ENCODE assay signal across 9 cellular contexts in genomic region chr12:49345840-49346658, GRCh38. TPM values are rescaled to one million over a fixed set of nuclear protein-coding genes. Genes with fewer than 3 reads are reported as not detected.
DNase-seq lines count a peak whose midpoint lies in the region; ATAC-seq, FAIRE-seq and TF ChIP-seq lines count a peak whose summit lies in the region.
"Had no signal": no experiment of that assay in that cellular context is flagged by ENCODE, and none has a peak within 500 bp of the region (broad histone marks: within the 10 kb centered on the region; RNA-seq: fewer than 3 reads in every experiment).

No MANE protein-coding gene starts in this region.

- no peak overlapping the region for H3K4ac ChIP-seq in H1 (replicated peaks; ENCODE audit: insufficient read length, low read depth, low read length)

- CTCF ChIA-PET in CD8-positive, alpha-beta T cell (lab: Charles Lee), result interaction anchor here (0.9 to 7.6 kb wide), 9 partner anchors 9 to 175 kb away, joined by 3 to 118 read pairs (median 33); partner anchors contain the start of genes C1QL4 and PRPH
- CTCF ChIA-PET in H1 (lab: Charles Lee; ENCODE audit: partially characterized antibody), result interaction anchor here (0.7 to 26.7 kb wide), 19 partner anchors 9 to 358 kb away, joined by 3 to 538 read pairs (median 11); partner anchors contain the start of genes C1QL4, PRPH, SPATS2 and TROAP

- peaks cover 13 to 18% of the 10 kb centered on the region in 2 experiments for H4K20me1 ChIP-seq in H1 (replicated peaks in 1 of 2; ENCODE audit: control insufficient read depth in 1 of 2, insufficient read depth in 2 of 2, low read length in 2 of 2)

- TF ChIP-seq CTCF in CD8-positive, alpha-beta T cell (IDR thresholded peaks at IDR 0.05), result no peak
- TF ChIP-seq CTCF in H1 (IDR thresholded peaks at IDR 0.05; ENCODE audit: control extremely low read depth in 1 of 3, insufficient read depth in 1 of 3, low read depth in 1 of 3, low read length in 3 of 3) (no peak), parathyroid adenoma (IDR thresholded peaks at IDR 0.05) (no peak)

- H2BK5ac ChIP-seq in H1 (ENCODE audit: low read depth, low read length), result no peak overlapping the region

- no peak for ATAC-seq in CD8-positive, alpha-beta T cell
- ATAC-seq in HG03571 (IDR thresholded peaks at IDR 0.05; ENCODE audit: unreplicated experiment), result no peak
- no peak for ATAC-seq in HG03432 (IDR thresholded peaks at IDR 0.05; ENCODE audit: unreplicated experiment)

- peaks cover 52% of the 10 kb centered on the region for H3K4me1 ChIP-seq in CD8-positive, alpha-beta T cell (ENCODE audit: insufficient read depth, low read length)
- H3K4me1 ChIP-seq in HUES64 (ENCODE audit: insufficient read depth, low read length) (peaks cover 13% of the 10 kb centered on the region), H1 (replicated peaks in 1 of 4; ENCODE audit: control insufficient read depth in 3 of 4, insufficient read depth in 4 of 4, low read length in 3 of 4) (peaks cover 4 to 30% (median 21%) of the 10 kb centered on the region in 4 experiments), parathyroid adenoma (peaks cover 28% of the 10 kb centered on the region)

- under 1% methylated on average over 60 of the region's 60 CpGs for WGBS in HUES64
- WGBS in H1 (ENCODE audit: extremely low coverage in 1 of 2, insufficient coverage in 1 of 2, insufficient read length in 1 of 2, insufficient replicate concordance in 2 of 2, low coverage in 1 of 2, low lambda C conversion rate in 2 of 2, missing lambda C conversion rate in 1 of 2), 2 experiments, result 3% methylated on average over 31 of the region's 60 CpGs; no CpG with 5 or more reads in 1 of the 2 experiments

- H2AFZ ChIP-seq in H1 (ENCODE audit: low read length), result no peak overlapping the region
- H2AFZ ChIP-seq in parathyroid adenoma, result peak overlapping the region; percentile 44

- peak overlapping the region; percentile 45 to 80 for H3K4me2 ChIP-seq in H1 (ENCODE audit: insufficient read depth in 1 of 2, low read depth in 2 of 2, low read length in 2 of 2)
- H3K4me2 ChIP-seq in parathyroid adenoma (ENCODE audit: low read length), result peak overlapping the region; percentile 59

- H4K91ac ChIP-seq in H1 (replicated peaks; ENCODE audit: insufficient read length, low read length), result no peak overlapping the region

- H3K4me1 Mint-ChIP-seq in CD8-positive, alpha-beta T cell (ENCODE audit: low read depth), result peaks cover 43% of the 10 kb centered on the region

- H3K23ac ChIP-seq in H1 (ENCODE audit: insufficient read length), result no peak overlapping the region

- H3K14ac ChIP-seq in H1 (ENCODE audit: insufficient read length), result no peak overlapping the region

- H3K27ac ChIP-seq in CD8-positive, alpha-beta T cell (ENCODE audit: low read depth, low read length), result no peak overlapping the region
- H3K27ac ChIP-seq in HUES64 (ENCODE audit: low read depth, low read length) (no peak overlapping the region), H1 (ENCODE audit: low read depth, low read length) (no peak overlapping the region), parathyroid adenoma (no peak overlapping the region)

- no peak overlapping the region for H2BK12ac ChIP-seq in H1 (ENCODE audit: low read depth, low read length)

- H3K9me3 Mint-ChIP-seq in CD8-positive, alpha-beta T cell, result no peaks in the 10 kb centered on the region

- POLR2A ChIA-PET in CD8-positive, alpha-beta T cell (lab: Charles Lee), result interaction anchor here (0.5 to 1.7 kb wide), 3 partner anchors 21 to 111 kb away, joined by 3 to 9 read pairs (median 3); partner anchors contain the start of gene SPATS2
- POLR2A ChIA-PET in H1 (lab: Charles Lee; ENCODE audit: partially characterized antibody), result interaction anchor here (1.0 to 3.1 kb wide), 10 partner anchors 9 to 191 kb away, joined by 3 to 32 read pairs (median 6); partner anchors contain the start of genes C1QL4, PRPH, SPATS2 and TROAP

- H3K36me3 ChIP-seq in CD8-positive, alpha-beta T cell (ENCODE audit: insufficient read depth, low read length), result no peaks in the 10 kb centered on the region
- H3K36me3 ChIP-seq in HUES64 (ENCODE audit: insufficient read depth, low read length) (no peaks in the 10 kb centered on the region), H1 (ENCODE audit: control insufficient read depth in 2 of 4, insufficient read depth in 4 of 4, low read length in 3 of 4) (no peaks in the 10 kb centered on the region; a peak in 1 of 8 replicates), parathyroid adenoma (ENCODE audit: control insufficient read depth, insufficient read depth, low read length) (no peaks in the 10 kb centered on the region)

- TF ChIP-seq RAD21 in H1 (IDR thresholded peaks at IDR 0.05 in 1 of 2, conservative IDR thresholded peaks at IDR 0.05 in 1 of 2; ENCODE audit: low read depth in 2 of 2, low read length in 2 of 2), result no peak

- no peak overlapping the region for H2BK15ac ChIP-seq in H1 (ENCODE audit: low read length)

- H2BK20ac ChIP-seq in H1 (ENCODE audit: low read length), result no peak overlapping the region

- peak overlapping the region; percentile 76 for H4K8ac ChIP-seq in H1 (ENCODE audit: extremely low read depth, insufficient read depth, low read length)

- peaks cover 9% of the 10 kb centered on the region for H3K23me2 ChIP-seq in H1 (ENCODE audit: low read depth, low read length)

- FAIRE-seq in H1 (lab: Jason Lieb, UNC), result no peak

- H3K4me3 ChIP-seq in CD8-positive, alpha-beta T cell (ENCODE audit: low read depth, low read length), result peak overlapping the region; percentile 54
- H3K4me3 ChIP-seq in HUES64 (ENCODE audit: low read length) (peak overlapping the region; percentile 43), H1 (ENCODE audit: extremely low read depth in 1 of 4, insufficient read depth in 2 of 4, low read depth in 3 of 4, low read length in 4 of 4) (peak overlapping the region; percentile 25 to 69 (median 40); a peak in 7 of 8 replicates), parathyroid adenoma (ENCODE audit: low read depth, low read length) (peak overlapping the region; percentile 33)

- H3K18ac ChIP-seq in H1 (ENCODE audit: extremely low read depth, low read length), result no peak overlapping the region

- peaks cover 52% of the 10 kb centered on the region for H3K27me3 Mint-ChIP-seq in CD8-positive, alpha-beta T cell (ENCODE audit: low read depth)

- H3K27ac Mint-ChIP-seq in CD8-positive, alpha-beta T cell, result no peak overlapping the region

- no peak overlapping the region for H2AK5ac ChIP-seq in H1 (ENCODE audit: low read depth, low read length)

- no peaks in the 10 kb centered on the region for H3K79me1 ChIP-seq in H1 (ENCODE audit: low read depth, low read length)

- no peak overlapping the region for H3K9ac ChIP-seq in HUES64 (ENCODE audit: low read depth, low read length)
- H3K9ac ChIP-seq in H1 (replicated peaks in 1 of 4; ENCODE audit: extremely low read depth in 1 of 4, low read depth in 3 of 4, low read length in 3 of 4), result no peak overlapping the region
- no peak overlapping the region for H3K9ac ChIP-seq in parathyroid adenoma

- no peak overlapping the region for H4K5ac ChIP-seq in H1 (ENCODE audit: insufficient read length, low read depth, low read length)

- TF ChIP-seq POLR2A in H1 (IDR thresholded peaks at IDR 0.05; ENCODE audit: control extremely low read depth in 1 of 2, low read depth in 2 of 2, low read length in 2 of 2), result no peak

- H2BK120ac ChIP-seq in H1 (replicated peaks; ENCODE audit: low read depth, low read length), result no peak overlapping the region

- no peak for TF ChIP-seq EP300 in H1 (IDR thresholded peaks at IDR 0.05; ENCODE audit: borderline replicate concordance in 1 of 2, low read depth in 2 of 2, low read length in 2 of 2)

- intact Hi-C loops in CD8-positive, alpha-beta T cell (cut with DNase I, micrococcal nuclease), result no loop called here

- H3K27me3 ChIP-seq in CD8-positive, alpha-beta T cell (ENCODE audit: insufficient read depth, low read length), result peaks cover 33% of the 10 kb centered on the region
- H3K27me3 ChIP-seq in HUES64 (ENCODE audit: insufficient read depth, low read length), result peaks cover 88% of the 10 kb centered on the region
- H3K27me3 ChIP-seq in H1 (replicated peaks in 1 of 4; ENCODE audit: control insufficient read depth in 3 of 4, extremely low read depth in 1 of 4, insufficient read depth in 3 of 4, low read length in 3 of 4), result peaks cover 59 to 87% (median 82%) of the 10 kb centered on the region in 4 experiments
- H3K27me3 ChIP-seq in parathyroid adenoma (ENCODE audit: control insufficient read depth, insufficient read depth, low read length), result no peaks in the 10 kb centered on the region

- H3K79me2 ChIP-seq in H1 (ENCODE audit: control insufficient read depth in 1 of 2, insufficient read depth in 2 of 2, low read length in 2 of 2) (no peaks in the 10 kb centered on the region), parathyroid adenoma (no peaks in the 10 kb centered on the region)

- DNase-seq in CD8-positive, alpha-beta T cell, result peak in 1 of 7 experiments; percentile 48
- DNase-seq in H1 (ENCODE audit: low read depth in 1 of 2, low spot score in 2 of 2) (peak in 1 of 2 experiments; percentile 74), UCSD-AML1 (lab: John Stamatoyannopoulos, UW; ENCODE audit: unreplicated experiment) (no peak), kidney glomerular epithelial cell (lab: John Stamatoyannopoulos, UW) (no peak)

- H3K36me3 Mint-ChIP-seq in CD8-positive, alpha-beta T cell, result no peaks in the 10 kb centered on the region

- H3K9me3 ChIP-seq in CD8-positive, alpha-beta T cell (ENCODE audit: low read length), result no peaks in the 10 kb centered on the region
- H3K9me3 ChIP-seq in HUES64 (ENCODE audit: insufficient read depth, low read depth, low read length) (no peaks in the 10 kb centered on the region), H1 (ENCODE audit: insufficient read depth in 2 of 2, low read depth in 1 of 2, low read length in 1 of 2) (no peaks in the 10 kb centered on the region), parathyroid adenoma (ENCODE audit: control insufficient read depth, low read length) (no peaks in the 10 kb centered on the region)

- H3K56ac ChIP-seq in H1 (replicated peaks; ENCODE audit: insufficient read length, low read depth, low read length), result no peak overlapping the region

- H3K4me3 Mint-ChIP-seq in CD8-positive, alpha-beta T cell, result peak overlapping the region; percentile 66

RNA-seq across cellular contexts. Expression of gene DNAJC22, which starts 0.6 kb away (rescaled TPM):
- total RNA-seq in CD8-positive, alpha-beta T cell, result not detected
- 0.35 TPM for polyA plus RNA-seq in HUES64 (2013, experiment 1 of 2)
- polyA plus RNA-seq in HUES64 (2013, experiment 2 of 2), result 0.57 TPM
- total RNA-seq in H1 (2021; fragmentation: NEBNext Ultra II Directional; extraction: Animal tissue kit (Norgen Biotek cat#: 25700)), result 0.13 and 0.39 TPM in 2 replicates
- 0.19 and 0.20 TPM in 2 replicates for polyA plus RNA-seq in H1 (2011; rRNA removed)
- 0.19 TPM for polyA plus RNA-seq in H1 (2011; cell fraction: cytosol; rRNA removed)
- 0.39 TPM for polyA plus RNA-seq in H1 (2011; cell fraction: nucleus; rRNA removed)
- polyA plus RNA-seq in H1 (2012, experiment 1 of 2), result 0.05 to 0.51 TPM (median 0.25 TPM) in 4 replicates
- not detected for polyA plus RNA-seq in H1 (2012, experiment 2 of 2)
- polyA plus RNA-seq in H1 (2013, experiment 1 of 2), result 0.24 TPM
- polyA plus RNA-seq in H1 (2013, experiment 2 of 2), result 0.48 TPM
- 0.22 and 0.50 TPM in 2 replicates for polyA minus RNA-seq in H1 (2011; rRNA and poly(A)+ RNA removed)
- not detected for polyA minus RNA-seq in H1 (2011; cell fraction: cytosol; rRNA and poly(A)+ RNA removed)
- polyA minus RNA-seq in H1 (2011; cell fraction: nucleus; rRNA and poly(A)+ RNA removed), result 0.40 TPM

RNA-seq across cellular contexts. Expression of gene C1QL4, which starts 9.1 kb away (rescaled TPM):
- not detected for total RNA-seq in CD8-positive, alpha-beta T cell
- polyA plus RNA-seq in HUES64 (2013, experiment 1 of 2), result 1.1 TPM
- polyA plus RNA-seq in HUES64 (2013, experiment 2 of 2), result 3.9 TPM
- 0.28 and 0.59 TPM in 2 replicates for total RNA-seq in H1 (2021; fragmentation: NEBNext Ultra II Directional; extraction: Animal tissue kit (Norgen Biotek cat#: 25700))
- polyA plus RNA-seq in H1 (2011; rRNA removed), result 0.63 and 0.77 TPM in 2 replicates
- polyA plus RNA-seq in H1 (2011; cell fraction: cytosol; rRNA removed), result 1.00 TPM
- polyA plus RNA-seq in H1 (2011; cell fraction: nucleus; rRNA removed), result 1.4 TPM
- polyA plus RNA-seq in H1 (2012, experiment 1 of 2), result 0.54 to 0.74 TPM (median 0.65 TPM) in 4 replicates
- 0.34 TPM for polyA plus RNA-seq in H1 (2012, experiment 2 of 2)
- polyA plus RNA-seq in H1 (2013, experiment 1 of 2), result 0.30 TPM
- polyA plus RNA-seq in H1 (2013, experiment 2 of 2), result 0.22 TPM
- polyA minus RNA-seq in H1 (2011; rRNA and poly(A)+ RNA removed), result not detected in 2 replicates
- polyA minus RNA-seq in H1 (2011; cell fraction: cytosol; rRNA and poly(A)+ RNA removed), result not detected
- 0.70 TPM for polyA minus RNA-seq in H1 (2011; cell fraction: nucleus; rRNA and poly(A)+ RNA removed)
- polyA plus RNA-seq: adipose tissue had no signal

RNA-seq across cellular contexts. Expression of gene SPATS2, which starts 21.2 kb away (rescaled TPM):
- total RNA-seq in CD8-positive, alpha-beta T cell, result 1 to 10 TPM; 5.6 to 7.2 TPM
- polyA plus RNA-seq in HUES64 (2013, experiment 1 of 2), result 27.4 TPM
- polyA plus RNA-seq in HUES64 (2013, experiment 2 of 2), result 30.4 TPM
- total RNA-seq in H1 (2021; fragmentation: NEBNext Ultra II Directional; extraction: Animal tissue kit (Norgen Biotek cat#: 25700)), result 21.3 and 24.5 TPM in 2 replicates
- polyA plus RNA-seq in H1 (2011; rRNA removed), result 12.7 and 19.2 TPM in 2 replicates
- 20.5 TPM for polyA plus RNA-seq in H1 (2011; cell fraction: cytosol; rRNA removed)
- 19.1 TPM for polyA plus RNA-seq in H1 (2011; cell fraction: nucleus; rRNA removed)
- 17.1 to 25.9 TPM (median 19.6 TPM) in 4 replicates for polyA plus RNA-seq in H1 (2012, experiment 1 of 2)
- polyA plus RNA-seq in H1 (2012, experiment 2 of 2), result 4.6 TPM
- polyA plus RNA-seq in H1 (2013, experiment 1 of 2), result 25.8 TPM
- polyA plus RNA-seq in H1 (2013, experiment 2 of 2), result 29.1 TPM
- polyA minus RNA-seq in H1 (2011; rRNA and poly(A)+ RNA removed), result 35.2 and 47.9 TPM in 2 replicates
- polyA minus RNA-seq in H1 (2011; cell fraction: cytosol; rRNA and poly(A)+ RNA removed), result 26.9 TPM
- 26.4 TPM for polyA minus RNA-seq in H1 (2011; cell fraction: nucleus; rRNA and poly(A)+ RNA removed)

RNA-seq across cellular contexts. Expression of gene TROAP, which starts 23.0 kb away (rescaled TPM):
- under 1 TPM; 0.49 to 0.72 TPM for total RNA-seq in CD8-positive, alpha-beta T cell
- 36.7 TPM for polyA plus RNA-seq in HUES64 (2013, experiment 1 of 2)
- polyA plus RNA-seq in HUES64 (2013, experiment 2 of 2), result 39.3 TPM
- total RNA-seq in H1 (2021; fragmentation: NEBNext Ultra II Directional; extraction: Animal tissue kit (Norgen Biotek cat#: 25700)), result 52.0 and 54.0 TPM in 2 replicates
- 36.7 and 54.7 TPM in 2 replicates for polyA plus RNA-seq in H1 (2011; rRNA removed)
- 46.2 TPM for polyA plus RNA-seq in H1 (2011; cell fraction: cytosol; rRNA removed)
- 206 TPM for polyA plus RNA-seq in H1 (2011; cell fraction: nucleus; rRNA removed)
- 52.5 to 76.4 TPM (median 67.7 TPM) in 4 replicates for polyA plus RNA-seq in H1 (2012, experiment 1 of 2)
- polyA plus RNA-seq in H1 (2012, experiment 2 of 2), result 60.0 TPM
- polyA plus RNA-seq in H1 (2013, experiment 1 of 2), result 69.0 TPM
- 61.6 TPM for polyA plus RNA-seq in H1 (2013, experiment 2 of 2)
- 32.9 and 39.5 TPM in 2 replicates for polyA minus RNA-seq in H1 (2011; rRNA and poly(A)+ RNA removed)
- polyA minus RNA-seq in H1 (2011; cell fraction: cytosol; rRNA and poly(A)+ RNA removed), result 31.2 TPM
- polyA minus RNA-seq in H1 (2011; cell fraction: nucleus; rRNA and poly(A)+ RNA removed), result 58.6 TPM

RNA-seq across cellular contexts. Expression of gene PRPH, which starts 51.1 kb away (rescaled TPM):
- total RNA-seq in CD8-positive, alpha-beta T cell, result not detected
- polyA plus RNA-seq in HUES64 (2013, experiment 1 of 2), result 0.80 TPM
- 1.3 TPM for polyA plus RNA-seq in HUES64 (2013, experiment 2 of 2)
- 0.96 and 1.4 TPM in 2 replicates for total RNA-seq in H1 (2021; fragmentation: NEBNext Ultra II Directional; extraction: Animal tissue kit (Norgen Biotek cat#: 25700))
- 0.79 and 1.1 TPM in 2 replicates for polyA plus RNA-seq in H1 (2011; rRNA removed)
- 0.81 TPM for polyA plus RNA-seq in H1 (2011; cell fraction: cytosol; rRNA removed)
- 1.9 TPM for polyA plus RNA-seq in H1 (2011; cell fraction: nucleus; rRNA removed)
- 0.51 to 1.3 TPM (median 0.68 TPM) in 4 replicates for polyA plus RNA-seq in H1 (2012, experiment 1 of 2)
- polyA plus RNA-seq in H1 (2012, experiment 2 of 2), result 1.1 TPM
- 0.36 TPM for polyA plus RNA-seq in H1 (2013, experiment 1 of 2)
- 0.37 TPM for polyA plus RNA-seq in H1 (2013, experiment 2 of 2)
- polyA minus RNA-seq in H1 (2011; rRNA and poly(A)+ RNA removed), result 0.17 and 1.8 TPM in 2 replicates
- polyA minus RNA-seq in H1 (2011; cell fraction: cytosol; rRNA and poly(A)+ RNA removed), result not detected
- not detected for polyA minus RNA-seq in H1 (2011; cell fraction: nucleus; rRNA and poly(A)+ RNA removed)
